In genomic region chr6:163414367-163415175, GRCh38 we compare ENCODE assay signal across 8 cellular contexts. TPM values are rescaled to one million over a fixed set of nuclear protein-coding genes. Genes with fewer than 3 reads are reported as not detected.
DNase-seq lines count a peak whose midpoint lies in the region; ATAC-seq and TF ChIP-seq lines count a peak whose summit lies in the region.

QKI (plus strand) TSS chr6:163414718; CDS start chr6:163415194, 476 bp downstream.

- DNase-seq in ELR (ENCODE audit: low read depth), result peak; percentile 83
- DNase-seq in Kasumi-1 (lab: John Stamatoyannopoulos, UW), result peak; percentile 60 to 77
- DNase-seq in T-helper 22 cell (ENCODE audit: low read depth), result peak; percentile 72
- no peak for DNase-seq in astrocyte of the cerebellum (ENCODE audit: low read depth)
- peak in 42 of 51 donors; percentile 38 to 89 (median 80) for DNase-seq in hypothalamus (lab: John Stamatoyannopoulos, UW)
- DNase-seq in sciatic nerve (ENCODE audit: low spot score), result peak; percentile 93
- DNase-seq in COLO829 (ENCODE audit: low spot score), result no peak

- H3K4me3 ChIP-seq in astrocyte of the cerebellum (ENCODE audit: low read depth, low read length), result peak within 1 kb of the TSS; percentile 77

- in situ Hi-C loops in astrocyte of the cerebellum (cut with HindIII; ENCODE audit: low sequenced_read_pairs), result loop anchor here (10.0 kb wide), 1 partner anchor 560 kb away; no protein-coding TSS in a partner anchor

- ATAC-seq in GM21717 (IDR thresholded peaks at IDR 0.05; ENCODE audit: unreplicated experiment), result peak; percentile 36
- ATAC-seq in sciatic nerve, result peak; percentile 65

- TF ChIP-seq CTCF in astrocyte of the cerebellum (IDR thresholded peaks at IDR 0.05; ENCODE audit: low read depth, low read length, missing control alignments), result no peak

- intact Hi-C loops in sciatic nerve (cut with DNase I), result loop anchor here (5.0 kb wide), 1 partner anchor 232 kb away; no protein-coding TSS in a partner anchor

RNA-seq across cellular contexts. Expression of gene QKI, which starts in this region (rescaled TPM):
- total RNA-seq in sciatic nerve, result 755 TPM

Comparison
In these comparisons a context has a peak if more than half of its experiments do, and no peak if none do; other contexts are left out.
1. DNase-seq: peak in ELR (single experiment), Kasumi-1 (2 of 2), T-helper 22 cell (single experiment), hypothalamus (42 of 51) and sciatic nerve (single experiment); none in astrocyte of the cerebellum (single experiment) and COLO829 (single experiment).